ENCODE assay signal across 21 cellular contexts in the genomic region with DNA sequence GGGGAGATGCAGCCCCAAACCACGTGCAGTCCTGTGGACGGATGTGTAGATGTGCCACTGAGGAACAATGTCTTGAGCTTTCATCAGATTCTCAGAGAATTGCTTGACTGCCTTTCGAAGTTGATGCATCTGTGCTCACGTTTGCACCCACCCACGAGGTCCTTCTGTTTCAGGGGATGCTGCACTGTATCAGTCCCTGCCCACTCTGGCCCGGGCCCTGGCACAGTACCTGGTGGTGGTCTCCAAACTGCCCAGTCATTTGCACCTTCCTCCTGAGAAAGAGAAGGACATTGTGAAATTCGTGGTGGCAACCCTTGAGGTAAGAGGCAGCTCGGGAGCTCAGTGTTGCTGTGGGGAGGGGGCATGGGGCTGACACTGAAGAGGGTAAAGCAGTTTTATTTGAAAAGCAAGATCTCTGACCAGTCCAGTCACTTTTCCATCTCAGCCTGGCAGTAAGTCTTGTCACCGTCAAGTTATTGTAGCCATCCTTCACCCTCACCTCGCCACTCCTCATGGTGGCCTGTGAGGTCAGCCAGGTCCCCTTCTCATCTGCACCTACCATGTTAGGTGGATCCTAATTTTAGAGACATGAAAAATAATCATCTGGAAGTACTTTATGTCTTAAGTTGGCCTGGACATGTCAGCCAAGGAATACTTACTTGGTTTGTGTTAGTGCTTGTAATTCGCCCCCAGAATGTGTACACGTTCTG. TPM values are rescaled to one million over a fixed set of nuclear protein-coding genes. Genes with fewer than 3 reads are reported as not detected.
"Had no signal": no experiment of that assay in that cellular context is flagged by ENCODE, and none has a peak within 500 bp of the region (broad histone marks: within the 10 kb centered on the region; RNA-seq: fewer than 3 reads in every experiment).

No MANE protein-coding gene starts in this region.

- H3K4me3 ChIP-seq: dorsolateral prefrontal cortex, psoas muscle, skin epidermis, spleen, testis, tibial artery had no signal

- FAIRE-seq: colon, frontal cortex, keratinocyte had no signal

- H3K27ac ChIP-seq: dorsolateral prefrontal cortex, psoas muscle, skin epidermis, spleen, testis, tibial artery had no signal

- H3K27ac Mint-ChIP-seq: stimulated activated memory B cell treated with anti-CD40 and anti-IgM and Interleukin-4, amounts not matched to agents 10 μg/mL and 1 μg/mL and 100 μg/mL, for 72 hours; type B pancreatic cell had no signal

- H3K4me3 Mint-ChIP-seq: naive thymus-derived CD8-positive, alpha-beta T cell; neural crest cell; stimulated activated memory B cell treated with anti-CD40 and anti-IgM and Interleukin-4, amounts not matched to agents 10 μg/mL and 1 μg/mL and 100 μg/mL, for 72 hours; type B pancreatic cell had no signal

- H3K9me3 ChIP-seq: psoas muscle, spleen, testis, tibial artery had no signal

- H3K4me1 ChIP-seq: psoas muscle, testis, tibial artery had no signal

- DNase-seq: cerebellar nuclear complex; effector CD4-positive, alpha-beta T cell; mammary epithelial cell; mesendoderm; naive thymus-derived CD8-positive, alpha-beta T cell; right cardiac atrium; spleen; stimulated activated CD4-positive, alpha-beta T cell treated with anti-CD3 and anti-CD28 coated beads, Interleukin-4, amount 100 ng/mL, for 4 hours; stimulated activated naive CD8-positive, alpha-beta T cell treated with anti-CD3 and anti-CD28 coated beads, Interleukin-15, Interleukin-2, amounts not matched to agents 100 U/mL and 50 U/mL, for 24 hours; substantia nigra; testis had no signal

- H3K4me1 Mint-ChIP-seq: naive thymus-derived CD8-positive, alpha-beta T cell; neural crest cell; stimulated activated memory B cell treated with anti-CD40 and anti-IgM and Interleukin-4, amounts not matched to agents 10 μg/mL and 1 μg/mL and 100 μg/mL, for 72 hours had no signal

- H3K27me3 ChIP-seq: dorsolateral prefrontal cortex, spleen, testis, tibial artery had no signal

- H3K27me3 Mint-ChIP-seq: naive thymus-derived CD8-positive, alpha-beta T cell; stimulated activated memory B cell treated with anti-CD40 and anti-IgM and Interleukin-4, amounts not matched to agents 10 μg/mL and 1 μg/mL and 100 μg/mL, for 72 hours; type B pancreatic cell had no signal

- ATAC-seq: naive thymus-derived CD8-positive, alpha-beta T cell; right cardiac atrium; stimulated activated memory B cell treated with anti-CD40 and anti-IgM and Interleukin-4, amounts not matched to agents 10 μg/mL and 1 μg/mL and 100 μg/mL, for 72 hours; stimulated activated naive CD8-positive, alpha-beta T cell treated with anti-CD3 and anti-CD28 coated beads, Interleukin-15, Interleukin-2, amounts not matched to agents 100 U/mL and 50 U/mL, for 24 hours had no signal

- H3K9me3 Mint-ChIP-seq: naive thymus-derived CD8-positive, alpha-beta T cell; neural crest cell; stimulated activated memory B cell treated with anti-CD40 and anti-IgM and Interleukin-4, amounts not matched to agents 10 μg/mL and 1 μg/mL and 100 μg/mL, for 72 hours; type B pancreatic cell had no signal

RNA-seq across cellular contexts. Expression of a gene that starts 36.4 kb away (rescaled TPM):
- polyA plus RNA-seq: keratinocyte had no signal
